Comparison of ENCODE assay signal across 8 cellular contexts in the genomic region with DNA sequence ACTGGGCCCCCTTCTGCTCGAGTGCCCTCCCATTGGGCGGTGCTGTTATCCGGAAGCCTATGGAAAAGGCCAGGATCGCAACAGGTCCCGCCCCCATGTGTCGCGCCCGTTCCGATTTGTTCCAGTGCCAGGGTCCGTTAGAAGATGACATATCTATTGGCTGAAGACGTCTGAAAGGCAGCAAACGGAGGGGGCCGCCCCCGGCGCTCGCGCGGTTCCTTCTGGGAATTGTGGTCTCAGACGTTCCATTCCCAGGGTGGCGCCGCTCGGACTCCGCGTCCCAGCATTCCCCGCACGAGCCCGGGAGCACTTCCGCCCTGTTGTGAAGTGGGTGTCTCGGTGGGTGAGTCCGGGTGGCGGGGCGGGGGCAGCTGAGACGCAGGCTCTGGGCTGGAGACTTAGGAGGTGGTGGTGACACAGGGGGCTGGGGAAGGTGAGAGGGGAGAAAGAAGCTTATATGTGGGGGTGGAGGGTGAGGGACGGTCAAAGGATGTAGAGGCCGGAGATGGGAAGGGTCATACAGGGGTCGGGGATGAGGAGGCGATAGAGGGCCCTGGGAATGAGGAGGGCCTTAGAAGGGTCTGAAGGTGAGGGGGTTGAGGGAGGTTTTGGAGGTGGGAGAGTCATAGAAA. TPM values are rescaled to one million over a fixed set of nuclear protein-coding genes. Genes with fewer than 3 reads are reported as not detected.
DNase-seq lines count a peak whose midpoint lies in the region; ATAC-seq lines count a peak whose summit lies in the region.

A gene (plus strand): TSS at position 297 of the 632 bp plus-strand sequence. CDS start 6,644 bp downstream, outside the sequence.

- H3K9me3 ChIP-seq in CD8-positive, alpha-beta memory T cell (ENCODE audit: low read length), result no peaks in the 10 kb centered on the region
- H3K9me3 ChIP-seq in effector memory CD4-positive, alpha-beta T cell (ENCODE audit: control insufficient read depth, low read length), result no peaks in the 10 kb centered on the region

- no peaks in the 10 kb centered on the region for H3K27me3 Mint-ChIP-seq in CD8-positive, alpha-beta memory T cell

- POLR2A ChIA-PET in CD8-positive, alpha-beta memory T cell (lab: Charles Lee), result interaction anchor here (0.6 kb wide), 1 partner anchor 632 kb away, joined by 4 read pairs; no protein-coding TSS in a partner anchor

- H3K27ac Mint-ChIP-seq in CD8-positive, alpha-beta memory T cell, result peak within 1 kb of the TSS; percentile 2 to 99 (median 92)

- H3K4me3 ChIP-seq in CD8-positive, alpha-beta memory T cell (ENCODE audit: low read length), result peak within 1 kb of the TSS; percentile 49
- H3K4me3 ChIP-seq in effector memory CD4-positive, alpha-beta T cell (ENCODE audit: insufficient read depth, low read depth, low read length, poor library complexity, severe bottlenecking), result peak within 1 kb of the TSS; percentile 53

- no peaks in the 10 kb centered on the region for H3K27me3 ChIP-seq in CD8-positive, alpha-beta memory T cell (ENCODE audit: insufficient read depth, low read length, poor library complexity, severe bottlenecking)
- H3K27me3 ChIP-seq in effector memory CD4-positive, alpha-beta T cell (replicated peaks; ENCODE audit: control insufficient read depth, insufficient read depth, low read length, poor library complexity, severe bottlenecking), result no peaks in the 10 kb centered on the region

- peak; percentile 61 for ATAC-seq in GM19468 (IDR thresholded peaks at IDR 0.05; ENCODE audit: extremely low read depth, unreplicated experiment)

- no peaks in the 10 kb centered on the region for H3K36me3 ChIP-seq in CD8-positive, alpha-beta memory T cell (ENCODE audit: insufficient read depth, low read length)
- no peaks in the 10 kb centered on the region for H3K36me3 ChIP-seq in effector memory CD4-positive, alpha-beta T cell (ENCODE audit: control insufficient read depth, insufficient read depth, low read length)

- peaks cover 27 to 34% (median 33%) of the 10 kb centered on the region in 3 donors for H3K4me1 Mint-ChIP-seq in CD8-positive, alpha-beta memory T cell

- no peaks in the 10 kb centered on the region for H3K9me3 Mint-ChIP-seq in CD8-positive, alpha-beta memory T cell

- peak; percentile 66 to 87 (median 77) for DNase-seq in CD8-positive, alpha-beta memory T cell
- DNase-seq in HS-27A (ENCODE audit: low read depth) (peak; percentile 98), NK-92 (lab: John Stamatoyannopoulos, UW; ENCODE audit: unreplicated experiment) (peak; percentile 9), lung microvascular endothelial cell (ENCODE audit: low read depth in 2 of 2) (peak; percentile 97 to 98)
- peak; percentile 93 for DNase-seq in activated CD8-positive, alpha-beta memory T cell treated with anti-CD3 and anti-CD28 coated beads for 24 hours
- DNase-seq in effector memory CD4-positive, alpha-beta T cell, result peak; percentile 60 to 70 (median 70)
- peak; percentile 72 to 74 (median 74) for DNase-seq in stimulated activated CD4-positive, alpha-beta T cell treated with anti-CD3 and anti-CD28 coated beads, TNF-alpha, amount 100 ng/mL, for 4 hours (ENCODE audit: low read depth in 3 of 3)

- peak within 1 kb of the TSS; percentile 62 to 98 (median 93) for H3K4me3 Mint-ChIP-seq in CD8-positive, alpha-beta memory T cell

- no peaks in the 10 kb centered on the region for H3K36me3 Mint-ChIP-seq in CD8-positive, alpha-beta memory T cell

- H3K27ac ChIP-seq in CD8-positive, alpha-beta memory T cell (ENCODE audit: low read depth, low read length), result no peak within 1 kb of the TSS
- peak within 1 kb of the TSS; percentile 50 for H3K27ac ChIP-seq in effector memory CD4-positive, alpha-beta T cell (ENCODE audit: insufficient read depth, low read length, poor library complexity, severe bottlenecking)

- CTCF ChIA-PET in CD8-positive, alpha-beta memory T cell (lab: Charles Lee), result interaction anchor here (2.0 to 2.3 kb wide), 2 partner anchors 17 to 177 kb away, joined by 7 to 15 read pairs; no protein-coding TSS in a partner anchor

- H3K4me1 ChIP-seq in CD8-positive, alpha-beta memory T cell (ENCODE audit: insufficient read depth, low read length), result peaks cover 15% of the 10 kb centered on the region
- H3K4me1 ChIP-seq in effector memory CD4-positive, alpha-beta T cell (ENCODE audit: control insufficient read depth, insufficient read depth, low read length, poor library complexity, severe bottlenecking), result no peaks in the 10 kb centered on the region

RNA-seq across cellular contexts. Expression of the gene that starts here (rescaled TPM):
- 1 to 10 TPM; 3.3 to 3.6 TPM for total RNA-seq in CD8-positive, alpha-beta memory T cell
- polyA plus RNA-seq in CD8-positive, alpha-beta memory T cell, result 1.4 TPM
- total RNA-seq in lung microvascular endothelial cell, result 5.0 and 6.0 TPM in 2 replicates

Comparison
In these comparisons a context has a peak if more than half of its experiments do, and no peak if none do; other contexts are left out.
1. DNase-seq: peak in every context shown above with its lines; median percentile 98 in HS-27A; 98 in lung microvascular endothelial cell; 93 in activated CD8-positive, alpha-beta memory T cell treated with anti-CD3 and anti-CD28 coated beads for 24 hours; 77 in CD8-positive, alpha-beta memory T cell; 74 in stimulated activated CD4-positive, alpha-beta T cell treated with anti-CD3 and anti-CD28 coated beads, TNF-alpha, amount 100 ng/mL, for 4 hours; 70 in effector memory CD4-positive, alpha-beta T cell; 9 in NK-92.